In genomic region chr2:47502498-47502897, GRCh38 we compare ENCODE assay signal across 8 cellular contexts.
DNase-seq lines count a peak whose midpoint lies in the region; ATAC-seq, FAIRE-seq and TF ChIP-seq lines count a peak whose summit lies in the region.
"Not testable (repeated sequence)": the region's sequence is repeated elsewhere in the genome, so short reads cannot be mapped to it uniquely, and the experiment has no call there.

No MANE protein-coding gene starts in this region.

- peak overlapping the region in 4 of 11 experiments; percentile 45 to 69 (median 61); a peak in 6 of 22 replicates for H3K9ac ChIP-seq in BLaER1 treated with 17β-estradiol and CSF1 and Interleukin-3, amounts not matched to agents 10 nM and 100 nM
- not testable (repeated sequence) for H3K9ac ChIP-seq in K562 (ENCODE audit: insufficient read depth in 1 of 2, low read depth in 2 of 2, low read length in 2 of 2)

- H3K9me3 ChIP-seq in BLaER1 treated with 17β-estradiol and CSF1 and Interleukin-3, amounts not matched to agents 10 nM and 100 nM (replicated peaks in 1 of 11), result peaks cover 65 to 83% (median 77%) of the 10 kb centered on the region in 11 experiments
- not testable (repeated sequence) for H3K9me3 ChIP-seq in K562 (replicated peaks; ENCODE audit: control insufficient read depth, insufficient read depth, low read depth, low read length)

- H3K27ac ChIP-seq in BLaER1 treated with 17β-estradiol and CSF1 and Interleukin-3, amounts not matched to agents 10 nM and 100 nM, result peak overlapping the region in 10 of 11 experiments; percentile 54 to 86 (median 80); a peak in 17 of 22 replicates
- not testable (repeated sequence) for H3K27ac ChIP-seq in K562 (ENCODE audit: extremely low read depth, low read depth, low read length)

- not testable (repeated sequence) for H3K9me1 ChIP-seq in K562 (ENCODE audit: control insufficient read depth, insufficient read depth, low read length)

- TF ChIP-seq RAD21 in K562 (CRISPR knock-in tag; conservative IDR thresholded peaks at IDR 0.05 in 1 of 2, IDR thresholded peaks at IDR 0.05 in 1 of 2), result not testable (repeated sequence)

- not testable (repeated sequence) for BruUV-seq in K562 (replicated peaks; lab: Mats Ljungman, UMichigan)

- not testable (repeated sequence) for TF ChIP-seq CTCF in K562 (IDR thresholded peaks at IDR 0.05 in 2 of 3, conservative IDR thresholded peaks at IDR 0.05 in 1 of 3; ENCODE audit: insufficient read depth in 2 of 3, low read depth in 1 of 3, low read length in 3 of 3)

- POLR2A ChIA-PET in K562 (lab: Yijun Ruan, JAX), result not testable (repeated sequence)

- FAIRE-seq in K562 (lab: Jason Lieb, UNC), result not testable (repeated sequence)

- not testable (repeated sequence) for H2AFZ ChIP-seq in K562 (ENCODE audit: low read depth, low read length)

- not testable (repeated sequence) for TF ChIP-seq EP300 in K562 (IDR thresholded peaks at IDR 0.05; ENCODE audit: low read length)

- H3K36me3 ChIP-seq in BLaER1 treated with 17β-estradiol and CSF1 and Interleukin-3, amounts not matched to agents 10 nM and 100 nM, result peaks cover 0 to 44% (median 27%) of the 10 kb centered on the region in 11 experiments; a peak in 14 of 22 replicates
- not testable (repeated sequence) for H3K36me3 ChIP-seq in K562 (ENCODE audit: control insufficient read depth, insufficient read depth, low read length)

- ATAC-seq in GM18868 (IDR thresholded peaks at IDR 0.05; ENCODE audit: unreplicated experiment) (peak; percentile 89), GM21381 (IDR thresholded peaks at IDR 0.05; ENCODE audit: unreplicated experiment) (peak; percentile 68), HG02763 (IDR thresholded peaks at IDR 0.05; ENCODE audit: unreplicated experiment) (peak; percentile 57), HG03159 (IDR thresholded peaks at IDR 0.05; ENCODE audit: unreplicated experiment) (peak; percentile 85)
- not testable (repeated sequence) for ATAC-seq in K562

- peak; percentile 36 to 53 for DNase-seq in Kasumi-1 (lab: John Stamatoyannopoulos, UW)
- DNase-seq in SIG-M5 (lab: John Stamatoyannopoulos, UW), result peak; percentile 13
- DNase-seq in K562 (ENCODE audit: extremely low read depth in 1 of 4, low spot score in 3 of 4), result not testable (repeated sequence)

- not testable (repeated sequence) for H3K27me3 ChIP-seq in BLaER1 treated with 17β-estradiol and CSF1 and Interleukin-3, amounts not matched to agents 10 nM and 100 nM
- H3K27me3 ChIP-seq in K562 (ENCODE audit: control insufficient read depth in 2 of 2, insufficient read depth in 2 of 2, low read length in 2 of 2), result peaks cover 6 to 25% of the 10 kb centered on the region in 2 experiments; a peak in 3 of 5 replicates

- CTCF ChIA-PET in K562 (lab: Yijun Ruan, JAX; ENCODE audit: low intra/inter-chr PET ratio), result not testable (repeated sequence)

- not testable (repeated sequence) for H3K79me2 ChIP-seq in K562 (ENCODE audit: control insufficient read depth, insufficient read depth, low read length)

- H3K4me2 ChIP-seq in BLaER1 treated with 17β-estradiol and CSF1 and Interleukin-3, amounts not matched to agents 10 nM and 100 nM, result peak overlapping the region; percentile 70 to 92 (median 84); a peak in 19 of 22 replicates
- H3K4me2 ChIP-seq in K562 (ENCODE audit: insufficient read depth, low read length), result not testable (repeated sequence)

- TF ChIP-seq POLR2A in K562 (conservative IDR thresholded peaks at IDR 0.05), result not testable (repeated sequence)

- H3K4me3 ChIP-seq in BLaER1 treated with 17β-estradiol and CSF1 and Interleukin-3, amounts not matched to agents 10 nM and 100 nM, result peak overlapping the region in 1 of 10 experiments; percentile 44; a peak in 1 of 20 replicates
- H3K4me3 ChIP-seq in K562, result not testable (repeated sequence)

- in situ Hi-C loops in K562 (cut with MboI), result not testable (repeated sequence)

- WGBS in K562 (ENCODE audit: insufficient coverage, low coverage, missing lambda C conversion rate), result 0% methylated on average over 2 of the region's 2 CpGs

- peaks cover 35 to 63% (median 54%) of the 10 kb centered on the region in 10 experiments for H3K4me1 ChIP-seq in BLaER1 treated with 17β-estradiol and CSF1 and Interleukin-3, amounts not matched to agents 10 nM and 100 nM
- H3K4me1 ChIP-seq in K562 (replicated peaks in 1 of 2; ENCODE audit: control insufficient read depth in 2 of 2, insufficient read depth in 2 of 2, low read length in 2 of 2), result not testable (repeated sequence)

- H4K20me1 ChIP-seq in BLaER1 treated with 17β-estradiol and CSF1 and Interleukin-3, amounts not matched to agents 10 nM and 100 nM; K562 (replicated peaks; ENCODE audit: control insufficient read depth, insufficient read depth, low read length): not testable (repeated sequence)

- intact Hi-C loops in K562 (cut with micrococcal nuclease), result not testable (repeated sequence)

TF ChIP-seq in K562, 482 proteins besides CTCF, POLR2A, EP300 and RAD21:
- TF ChIP-seq SOX6 (IDR thresholded peaks at IDR 0.05), result peak; percentile 45; the same call in 1 of the 2 replicates
- peak; percentile 92 for TF ChIP-seq SPI1 (IDR thresholded peaks at IDR 0.05; ENCODE audit: borderline replicate concordance, low read depth, low read length)
